Comparison of ENCODE assay signal across 26 cellular contexts in genomic region chr13:91724591-91724990, GRCh38.
"Had no signal": no experiment of that assay in that cellular context is flagged by ENCODE, and none has a peak within 500 bp of the region (broad histone marks: within the 10 kb centered on the region; RNA-seq: fewer than 3 reads in every experiment).

No MANE protein-coding gene starts in this region.

- H3K4me3 ChIP-seq: psoas muscle, right lobe of liver, sigmoid colon, stomach, tibial artery, transverse colon, uterus had no signal

- H3K4me1 Mint-ChIP-seq: stimulated activated effector memory CD8-positive, alpha-beta T cell treated with anti-CD3 and anti-CD28 coated beads, Interleukin-12 subunit alpha, Interleukin-12 subunit beta, amount 100 ng/mL, for 72 hours; stimulated activated naive B cell treated with anti-CD40 and anti-IgM and Interleukin-4, amounts not matched to agents 10 μg/mL and 1 μg/mL and 100 μg/mL, for 72 hours had no signal

- ATAC-seq: naive thymus-derived CD4-positive, alpha-beta T cell; natural killer cell treated with Interleukin-12 subunit alpha and Interleukin-12 subunit beta and Interleukin-15 and Interleukin-18, amount 100 ng/mL, for 72 hours; psoas muscle; right lobe of liver; stimulated activated effector memory CD8-positive, alpha-beta T cell treated with anti-CD3 and anti-CD28 coated beads, Interleukin-12 subunit alpha, Interleukin-12 subunit beta, amount 100 ng/mL, for 72 hours; stimulated activated naive B cell treated with anti-CD40 and anti-IgM and Interleukin-4, amounts not matched to agents 10 μg/mL and 1 μg/mL and 100 μg/mL, for 72 hours had no signal

- H3K9me3 Mint-ChIP-seq: naive thymus-derived CD4-positive, alpha-beta T cell; nephron progenitor cell; neural crest cell; stimulated activated naive B cell treated with anti-CD40 and anti-IgM and Interleukin-4, amounts not matched to agents 10 μg/mL and 1 μg/mL and 100 μg/mL, for 72 hours; stimulated activated naive CD8-positive, alpha-beta T cell treated with anti-CD3 and anti-CD28 coated beads, Interleukin-15, Interleukin-2, amounts not matched to agents 100 ng/mL and 50 ng/mL, for 24 hours; type B pancreatic cell had no signal

- H3K4me1 ChIP-seq: parathyroid adenoma, psoas muscle, right lobe of liver, tibial artery, uterus had no signal

- H3K9me3 ChIP-seq: neutrophil, psoas muscle, right lobe of liver, sigmoid colon, stomach, tibial artery, transverse colon, uterus had no signal

- H3K9ac ChIP-seq: parathyroid adenoma had no signal

- DNase-seq: naive thymus-derived CD4-positive, alpha-beta T cell; nephron progenitor cell; nucleus accumbens; psoas muscle; right cardiac atrium; right lobe of liver; sigmoid colon; small intestine; stimulated activated CD4-positive, alpha-beta T cell treated with anti-CD3 and anti-CD28 coated beads, Interleukin-15, amount 100 ng/mL, for 24 hours; stimulated activated CD4-positive, alpha-beta T cell treated with anti-CD3 and anti-CD28 coated beads, Interleukin-2, amount 100 ng/mL, for 24 hours; stimulated activated CD4-positive, alpha-beta T cell treated with anti-CD3 and anti-CD28 coated beads, Interleukin-2, amount 100 ng/mL, for 48 hours; stimulated activated CD4-positive, alpha-beta T cell treated with anti-CD3 and anti-CD28 coated beads, Interleukin-4, amount 100 ng/mL, for 24 hours; stimulated activated naive B cell treated with anti-CD40 and anti-IgM and Interleukin-4, amounts not matched to agents 10 μg/mL and 1 μg/mL and 100 μg/mL, for 72 hours; stimulated activated naive CD4-positive, alpha-beta T cell treated with Interleukin-2 at 50 U/mL for 16 hours; stomach; tibial artery; transverse colon; uterus had no signal

- H3K27ac Mint-ChIP-seq: naive thymus-derived CD4-positive, alpha-beta T cell; natural killer cell treated with Interleukin-12 subunit alpha and Interleukin-12 subunit beta and Interleukin-15 and Interleukin-18, amount 100 ng/mL, for 72 hours; nephron progenitor cell; progenitor cell of endocrine pancreas; stimulated activated effector memory CD8-positive, alpha-beta T cell treated with anti-CD3 and anti-CD28 coated beads, Interleukin-12 subunit alpha, Interleukin-12 subunit beta, amount 100 ng/mL, for 72 hours; stimulated activated naive B cell treated with anti-CD40 and anti-IgM and Interleukin-4, amounts not matched to agents 10 μg/mL and 1 μg/mL and 100 μg/mL, for 72 hours; stimulated activated naive CD8-positive, alpha-beta T cell treated with anti-CD3 and anti-CD28 coated beads, Interleukin-15, Interleukin-2, amounts not matched to agents 100 ng/mL and 50 ng/mL, for 24 hours; type B pancreatic cell had no signal

- H3K36me3 ChIP-seq: neutrophil, right lobe of liver, sigmoid colon, stomach, tibial artery, transverse colon, uterus had no signal

- H2AFZ ChIP-seq: parathyroid adenoma had no signal

- H3K27me3 Mint-ChIP-seq: natural killer cell treated with Interleukin-12 subunit alpha and Interleukin-12 subunit beta and Interleukin-15 and Interleukin-18, amount 100 ng/mL, for 72 hours; stimulated activated naive B cell treated with anti-CD40 and anti-IgM and Interleukin-4, amounts not matched to agents 10 μg/mL and 1 μg/mL and 100 μg/mL, for 72 hours; stimulated activated naive CD8-positive, alpha-beta T cell treated with anti-CD3 and anti-CD28 coated beads, Interleukin-15, Interleukin-2, amounts not matched to agents 100 ng/mL and 50 ng/mL, for 24 hours had no signal

- H3K36me3 Mint-ChIP-seq: naive thymus-derived CD4-positive, alpha-beta T cell; natural killer cell treated with Interleukin-12 subunit alpha and Interleukin-12 subunit beta and Interleukin-15 and Interleukin-18, amount 100 ng/mL, for 72 hours; stimulated activated effector memory CD8-positive, alpha-beta T cell treated with anti-CD3 and anti-CD28 coated beads, Interleukin-12 subunit alpha, Interleukin-12 subunit beta, amount 100 ng/mL, for 72 hours; stimulated activated naive B cell treated with anti-CD40 and anti-IgM and Interleukin-4, amounts not matched to agents 10 μg/mL and 1 μg/mL and 100 μg/mL, for 72 hours; type B pancreatic cell had no signal

- FAIRE-seq: small intestine had no signal

- H3K27ac ChIP-seq: neutrophil, parathyroid adenoma, psoas muscle, right lobe of liver, sigmoid colon, stomach, tibial artery, transverse colon, uterus had no signal

- H3K4me3 Mint-ChIP-seq: naive thymus-derived CD4-positive, alpha-beta T cell; natural killer cell treated with Interleukin-12 subunit alpha and Interleukin-12 subunit beta and Interleukin-15 and Interleukin-18, amount 100 ng/mL, for 72 hours; nephron progenitor cell; neural crest cell; stimulated activated effector memory CD8-positive, alpha-beta T cell treated with anti-CD3 and anti-CD28 coated beads, Interleukin-12 subunit alpha, Interleukin-12 subunit beta, amount 100 ng/mL, for 72 hours; stimulated activated naive B cell treated with anti-CD40 and anti-IgM and Interleukin-4, amounts not matched to agents 10 μg/mL and 1 μg/mL and 100 μg/mL, for 72 hours; stimulated activated naive CD8-positive, alpha-beta T cell treated with anti-CD3 and anti-CD28 coated beads, Interleukin-15, Interleukin-2, amounts not matched to agents 100 ng/mL and 50 ng/mL, for 24 hours; type B pancreatic cell had no signal

- H3K27me3 ChIP-seq: neutrophil, right lobe of liver, sigmoid colon, stomach, tibial artery, transverse colon, uterus had no signal

- H3K79me2 ChIP-seq: parathyroid adenoma had no signal
